ENCODE assay signal across 24 cellular contexts in the genomic region with DNA sequence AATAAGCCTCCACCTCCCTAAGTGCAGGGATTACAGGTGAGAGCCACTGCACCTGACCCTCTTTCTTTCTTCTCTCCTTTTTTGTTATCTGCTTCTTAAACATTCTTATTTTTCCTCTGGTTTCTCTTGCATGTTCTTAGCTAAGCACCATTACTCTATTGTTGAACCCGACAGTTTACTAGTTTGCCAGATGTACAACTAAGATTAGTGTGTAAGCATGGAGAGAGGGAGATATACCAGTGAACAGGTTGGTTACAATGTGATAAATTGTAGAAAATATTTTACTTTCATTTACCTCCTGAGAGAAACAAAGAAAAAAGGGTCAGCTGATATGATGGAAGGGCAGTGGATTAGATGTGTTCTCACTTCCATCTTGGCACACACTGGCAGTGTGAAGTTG.
"Had no signal": no experiment of that assay in that cellular context is flagged by ENCODE, and none has a peak within 500 bp of the region (broad histone marks: within the 10 kb centered on the region; RNA-seq: fewer than 3 reads in every experiment).

No MANE protein-coding gene starts in this region.

- ATAC-seq: activated naive CD4-positive, alpha-beta T cell treated with anti-CD3 and anti-CD28 coated beads, Interleukin-2, amount 50 U/mL, for 72 hours; left colon; lower lobe of right lung; natural killer cell treated with Interleukin-12 subunit alpha and Interleukin-12 subunit beta and Interleukin-15 and Interleukin-18, amount 100 ng/mL, for 72 hours had no signal

- DNase-seq: activated CD4-positive, alpha-beta T cell treated with anti-CD3 and anti-CD28 coated beads, Interleukin-2, amount 50 U/mL, for 48 hours; activated gamma-delta T cell; activated T-cell treated with anti-CD3 and anti-CD28 coated beads, Interleukin-2, amount 50 U/mL, for 24 hours; brain microvascular endothelial cell; central memory CD4-positive, alpha-beta T cell; colonic mucosa; foreskin melanocyte; glutamatergic neuron; hypothalamus; islet precursor cell; left colon; lower lobe of right lung; occipital lobe; stimulated activated CD4-positive, alpha-beta T cell treated with anti-CD3 and anti-CD28 coated beads, Interleukin-12 subunit alpha, Interleukin-12 subunit beta, amount 100 ng/mL, for 4 hours; stimulated activated CD4-positive, alpha-beta T cell treated with anti-CD3 and anti-CD28 coated beads, Interleukin-2, amount 100 ng/mL, for 24 hours; stimulated activated naive CD4-positive, alpha-beta T cell treated with Interleukin-2 at 50 U/mL for 16 hours; T-helper 2 cell; thyroid gland; WERI-Rb-1 had no signal

- H3K36me3 ChIP-seq: colonic mucosa, prostate gland, thyroid gland had no signal

- H3K27me3 Mint-ChIP-seq: activated T-cell treated with anti-CD3 and anti-CD28 coated beads, Interleukin-2, amount 50 U/mL, for 24 hours; natural killer cell treated with Interleukin-12 subunit alpha and Interleukin-12 subunit beta and Interleukin-15 and Interleukin-18, amount 100 ng/mL, for 72 hours had no signal

- H3K4me3 Mint-ChIP-seq: activated T-cell treated with anti-CD3 and anti-CD28 coated beads, Interleukin-2, amount 50 U/mL, for 24 hours; mesothelial cell of epicardium; natural killer cell treated with Interleukin-12 subunit alpha and Interleukin-12 subunit beta and Interleukin-15 and Interleukin-18, amount 100 ng/mL, for 72 hours had no signal

- H3K9me3 ChIP-seq: colonic mucosa, lower lobe of right lung, prostate gland, right atrium auricular region, thyroid gland had no signal

- H3K27ac ChIP-seq: brain microvascular endothelial cell, colonic mucosa, lower lobe of right lung, prostate gland, right atrium auricular region, thyroid gland, WERI-Rb-1 had no signal

- H3K36me3 Mint-ChIP-seq: natural killer cell treated with Interleukin-12 subunit alpha and Interleukin-12 subunit beta and Interleukin-15 and Interleukin-18, amount 100 ng/mL, for 72 hours had no signal

- H3K4me3 ChIP-seq: colonic mucosa, lower lobe of right lung, prostate gland, right atrium auricular region, thyroid gland had no signal

- H3K9me3 Mint-ChIP-seq: activated naive CD4-positive, alpha-beta T cell treated with anti-CD3 and anti-CD28 coated beads, Interleukin-2, amount 50 U/mL, for 72 hours; activated T-cell treated with anti-CD3 and anti-CD28 coated beads, Interleukin-2, amount 50 U/mL, for 24 hours; mesothelial cell of epicardium; natural killer cell treated with Interleukin-12 subunit alpha and Interleukin-12 subunit beta and Interleukin-15 and Interleukin-18, amount 100 ng/mL, for 72 hours had no signal

- H3K4me1 ChIP-seq: colonic mucosa, prostate gland had no signal

- H3K27ac Mint-ChIP-seq: activated naive CD4-positive, alpha-beta T cell treated with anti-CD3 and anti-CD28 coated beads, Interleukin-2, amount 50 U/mL, for 72 hours; activated T-cell treated with anti-CD3 and anti-CD28 coated beads, Interleukin-2, amount 50 U/mL, for 24 hours; mesothelial cell of epicardium; natural killer cell treated with Interleukin-12 subunit alpha and Interleukin-12 subunit beta and Interleukin-15 and Interleukin-18, amount 100 ng/mL, for 72 hours had no signal

- H3K27me3 ChIP-seq: brain microvascular endothelial cell, colonic mucosa, right atrium auricular region, thyroid gland had no signal
